In genomic region chr11:96211433-96211832, GRCh38 we compare ENCODE assay signal across 11 cellular contexts.
DNase-seq lines count a peak whose midpoint lies in the region; ATAC-seq and TF ChIP-seq lines count a peak whose summit lies in the region.
"Had no signal": no experiment of that assay in that cellular context is flagged by ENCODE, and none has a peak within 500 bp of the region (broad histone marks: within the 10 kb centered on the region; RNA-seq: fewer than 3 reads in every experiment).

No MANE protein-coding gene starts in this region.

- peak overlapping the region; percentile 34 for H3K27ac ChIP-seq in CD8-positive, alpha-beta T cell (ENCODE audit: low read depth, low read length)
- H3K27ac ChIP-seq in brain microvascular endothelial cell, result peak overlapping the region; percentile 82
- peak overlapping the region; percentile 3 to 67 (median 54) for H3K27ac ChIP-seq in gastrocnemius medialis

- peak; percentile 54 for ATAC-seq in CD8-positive, alpha-beta T cell
- no peak for ATAC-seq in gastrocnemius medialis
- ATAC-seq in HG03378 (IDR thresholded peaks at IDR 0.05; ENCODE audit: unreplicated experiment), result no peak

- H3K36me3 Mint-ChIP-seq in CD8-positive, alpha-beta T cell, result peaks cover 5% of the 10 kb centered on the region

- no peak for TF ChIP-seq POLR2A in gastrocnemius medialis (IDR thresholded peaks at IDR 0.05)

- no peaks in the 10 kb centered on the region for H3K36me3 ChIP-seq in CD8-positive, alpha-beta T cell (ENCODE audit: insufficient read depth, low read length)
- H3K36me3 ChIP-seq in brain microvascular endothelial cell (replicated peaks) (no peaks in the 10 kb centered on the region), gastrocnemius medialis (no peaks in the 10 kb centered on the region)

- no peaks in the 10 kb centered on the region for H3K27me3 ChIP-seq in CD8-positive, alpha-beta T cell (ENCODE audit: insufficient read depth, low read length)
- H3K27me3 ChIP-seq in brain microvascular endothelial cell (replicated peaks), result no peaks in the 10 kb centered on the region
- H3K27me3 ChIP-seq in gastrocnemius medialis, result no peaks in the 10 kb centered on the region

- in situ Hi-C loops in brain microvascular endothelial cell (cut with HindIII; ENCODE audit: low pct_ligation_motif_present, low sequenced_read_pairs) (no loop called here), gastrocnemius medialis (cut with MboI; ENCODE audit: low sequenced_read_pairs in 4 of 4) (no loop called here)

- peaks cover 82% of the 10 kb centered on the region for H3K4me1 Mint-ChIP-seq in CD8-positive, alpha-beta T cell (ENCODE audit: low read depth)

- peak in 2 of 7 experiments; percentile 39 to 47 for DNase-seq in CD8-positive, alpha-beta T cell
- DNase-seq in NCI-H82 treated with DMSO at 0.1 percent for 48 hours (lab: John Stamatoyannopoulos, UW; ENCODE audit: unreplicated experiment), result peak; percentile 57
- DNase-seq in brain microvascular endothelial cell, result no peak
- no peak for DNase-seq in gastrocnemius medialis
- DNase-seq in anterior cingulate cortex (lab: John Stamatoyannopoulos, UW), result no peak
- no peak for DNase-seq in dedifferentiated amniotic fluid mesenchymal stem cell (ENCODE audit: extremely low spot score)
- DNase-seq: effector CD4-positive, alpha-beta T cell; GM23248; NCI-H1092; RPMI8226 had no signal

- no peaks in the 10 kb centered on the region for H3K9me3 Mint-ChIP-seq in CD8-positive, alpha-beta T cell

- intact Hi-C loops in CD8-positive, alpha-beta T cell (cut with DNase I, micrococcal nuclease), result no loop called here
- intact Hi-C loops in gastrocnemius medialis (cut with DNase I; ENCODE audit: low total_unique reads), result loop anchor here (5.0 kb wide), 1 partner anchor 131 kb away; the partner anchor contains the start of gene MAML2

- TF ChIP-seq CTCF in CD8-positive, alpha-beta T cell (IDR thresholded peaks at IDR 0.05), result no peak
- TF ChIP-seq CTCF in brain microvascular endothelial cell (IDR thresholded peaks at IDR 0.05; ENCODE audit: low read depth, low read length, missing control alignments), result no peak
- TF ChIP-seq CTCF in gastrocnemius medialis (IDR thresholded peaks at IDR 0.05 in 4 of 5, conservative IDR thresholded peaks at IDR 0.05 in 1 of 5), result no peak

- CTCF ChIA-PET in CD8-positive, alpha-beta T cell (lab: Charles Lee), result interaction anchor here (0.8 to 1.5 kb wide), 4 partner anchors 28 to 132 kb away, joined by 3 to 4 read pairs (median 3); partner anchors contain the start of gene MAML2

- H3K4me1 ChIP-seq in CD8-positive, alpha-beta T cell (ENCODE audit: insufficient read depth, low read length), result peaks cover 96% of the 10 kb centered on the region
- peaks cover 14 to 39% of the 10 kb centered on the region in 2 donors for H3K4me1 ChIP-seq in gastrocnemius medialis

- H3K4me3 Mint-ChIP-seq in CD8-positive, alpha-beta T cell, result peak overlapping the region; percentile 59

- no peaks in the 10 kb centered on the region for H3K9me3 ChIP-seq in CD8-positive, alpha-beta T cell (ENCODE audit: low read length)
- no peaks in the 10 kb centered on the region for H3K9me3 ChIP-seq in gastrocnemius medialis

- peak overlapping the region; percentile 93 for H3K27ac Mint-ChIP-seq in CD8-positive, alpha-beta T cell

- H3K4me3 ChIP-seq in CD8-positive, alpha-beta T cell (ENCODE audit: low read depth, low read length), result no peak overlapping the region
- H3K4me3 ChIP-seq in brain microvascular endothelial cell (ENCODE audit: low read depth, low read length) (no peak overlapping the region), gastrocnemius medialis (no peak overlapping the region)

- H3K27me3 Mint-ChIP-seq in CD8-positive, alpha-beta T cell (ENCODE audit: low read depth), result no peaks in the 10 kb centered on the region

- POLR2A ChIA-PET in CD8-positive, alpha-beta T cell (lab: Charles Lee), result interaction anchor here (0.9 kb wide), 1 partner anchor 132 kb away, joined by 3 read pairs; no protein-coding TSS in a partner anchor
